20 cellular contexts compared by ENCODE assay signal in genomic region chr5:455806-456205, GRCh38.
"Had no signal": no experiment of that assay in that cellular context is flagged by ENCODE, and none has a peak within 500 bp of the region (broad histone marks: within the 10 kb centered on the region; RNA-seq: fewer than 3 reads in every experiment).

No MANE protein-coding gene starts in this region.

- H3K36me3 ChIP-seq: prostate gland had no signal

- H3K27ac Mint-ChIP-seq: dendritic cell treated with granulocyte-macrophage colony-stimulating factor and Interleukin-4, amounts not matched to agents 40 ng/mL and 50 ng/mL, for 4 days; natural killer cell; type B pancreatic cell had no signal

- H3K4me3 ChIP-seq: colonic mucosa, lower lobe of right lung, pancreas, prostate gland, right atrium auricular region, smooth muscle cell, tibial artery had no signal

- DNase-seq: colonic mucosa; effector CD4-positive, alpha-beta T cell; left ventricle myocardium superior; lower lobe of right lung; natural killer cell; occipital lobe; stimulated activated CD4-positive, alpha-beta T cell treated with anti-CD3 and anti-CD28 coated beads, Interleukin-12 subunit alpha, Interleukin-12 subunit beta, amount 100 ng/mL, for 4 hours; stimulated activated CD4-positive, alpha-beta T cell treated with anti-CD3 and anti-CD28 coated beads, Interleukin-1b, Interleukin-23, amount 100 ng/mL, for 48 hours; stimulated activated CD4-positive, alpha-beta T cell treated with anti-CD3 and anti-CD28 coated beads, Interleukin-4, amount 100 ng/mL, for 1 hour; stimulated activated CD8-positive, alpha-beta memory T cell treated with anti-CD3 and anti-CD28 coated beads, Interleukin-4, amount 100 ng/mL, for 48 hours; stimulated activated naive CD4-positive, alpha-beta T cell; stimulated activated naive CD8-positive, alpha-beta T cell treated with anti-CD3 and anti-CD28 coated beads, Interleukin-15, amount 100 ng/mL, for 72 hours had no signal

- H3K27me3 ChIP-seq: colonic mucosa, pancreas, right atrium auricular region, tibial artery had no signal

- H3K27me3 Mint-ChIP-seq: dendritic cell treated with granulocyte-macrophage colony-stimulating factor and Interleukin-4, amounts not matched to agents 40 ng/mL and 50 ng/mL, for 4 days; stimulated activated naive CD8-positive, alpha-beta T cell treated with anti-CD3 and anti-CD28 coated beads, Interleukin-15, amount 100 ng/mL, for 72 hours; type B pancreatic cell had no signal

- H3K4me3 Mint-ChIP-seq: dendritic cell treated with granulocyte-macrophage colony-stimulating factor and Interleukin-4, amounts not matched to agents 40 ng/mL and 50 ng/mL, for 4 days; natural killer cell; stimulated activated naive CD8-positive, alpha-beta T cell treated with anti-CD3 and anti-CD28 coated beads, Interleukin-15, amount 100 ng/mL, for 72 hours; type B pancreatic cell had no signal

- H3K9me3 ChIP-seq: colonic mucosa, pancreas, prostate gland had no signal

- ATAC-seq: left ventricle myocardium superior; lower lobe of right lung; natural killer cell; pancreas; sciatic nerve; stimulated activated naive CD8-positive, alpha-beta T cell treated with anti-CD3 and anti-CD28 coated beads, Interleukin-15, amount 100 ng/mL, for 72 hours had no signal

- H3K27ac ChIP-seq: colonic mucosa, lower lobe of right lung, pancreas, prostate gland, right atrium auricular region, tibial artery had no signal

- H3K4me1 ChIP-seq: colonic mucosa, lower lobe of right lung, prostate gland, right atrium auricular region, tibial artery had no signal
